ENCODE assay signal across 4 cellular contexts in the genomic region with DNA sequence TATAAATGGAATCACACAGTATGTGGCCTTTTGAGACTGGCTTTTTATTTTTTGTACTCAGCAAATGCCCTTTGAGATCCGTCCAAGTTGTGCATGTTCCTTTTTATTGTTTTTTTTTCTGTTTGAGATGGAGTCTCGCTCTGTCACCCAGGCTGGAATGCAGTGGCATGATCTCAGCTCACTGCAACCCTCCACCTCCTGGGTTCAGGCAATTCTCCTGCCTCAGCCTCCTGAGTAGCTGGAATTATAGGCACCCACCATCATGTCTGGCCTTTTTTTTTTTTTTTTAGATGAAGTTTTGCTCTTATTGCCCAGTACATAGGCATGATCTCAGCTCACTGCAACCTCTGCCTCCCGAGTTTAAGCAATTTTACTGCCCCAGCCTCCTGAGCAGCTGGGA. TPM values are rescaled to one million over a fixed set of nuclear protein-coding genes. Genes with fewer than 3 reads are reported as not detected.
"Had no signal": no experiment of that assay in that cellular context is flagged by ENCODE, and none has a peak within 500 bp of the region (broad histone marks: within the 10 kb centered on the region; RNA-seq: fewer than 3 reads in every experiment).

No MANE protein-coding gene starts in this region.

RNA-seq across cellular contexts. Expression of a gene that starts 28.3 kb away (rescaled TPM):
- total RNA-seq: HT-29, M059J, Right ventricle myocardium superior, SJSA1 had no signal

RNA-seq across cellular contexts. Expression of a gene that starts 59.8 kb away (rescaled TPM):
- total RNA-seq: M059J, Right ventricle myocardium superior, SJSA1 had no signal
